In genomic region chr6:166005846-166006592, GRCh38 we compare ENCODE assay signal across 9 cellular contexts.
DNase-seq lines count a peak whose midpoint lies in the region; ATAC-seq and TF ChIP-seq lines count a peak whose summit lies in the region.
"Had no signal": no experiment of that assay in that cellular context is flagged by ENCODE, and none has a peak within 500 bp of the region (broad histone marks: within the 10 kb centered on the region; RNA-seq: fewer than 3 reads in every experiment).

No MANE protein-coding gene starts in this region.

- no peak for ATAC-seq in HG03025 (IDR thresholded peaks at IDR 0.05; ENCODE audit: low FRiP score, unreplicated experiment)
- no peak for ATAC-seq in HG03442 (IDR thresholded peaks at IDR 0.05; ENCODE audit: unreplicated experiment)
- ATAC-seq in GM21381 (IDR thresholded peaks at IDR 0.05; ENCODE audit: unreplicated experiment): no peak

- DNase-seq in COLO829 (ENCODE audit: low spot score) (peak; percentile 87), NCI-H748 treated with DMSO at 0.1 percent for 48 hours (lab: John Stamatoyannopoulos, UW) (peak; percentile 60), fibroblast of mammary gland (ENCODE audit: low read depth) (peak; percentile 80), nucleus accumbens (lab: John Stamatoyannopoulos, UW) (peak in 46 of 56 donors; percentile 13 to 84 (median 59))
- no peak for DNase-seq in NK-92 treated with Interleukin-12 subunit alpha and Interleukin-12 subunit beta, amount 100 ng/mL, for 24 hours (lab: John Stamatoyannopoulos, UW)
- DNase-seq: activated naive CD8-positive, alpha-beta T cell treated with anti-CD3 and anti-CD28 coated beads, Interleukin-2, amount 10 ng/mL, durations not matched to agents 7 days and 5 days had no signal

- peak overlapping the region; percentile 13 for H3K4me3 ChIP-seq in fibroblast of mammary gland (ENCODE audit: control insufficient read depth, low read depth, low read length)

- no peak for TF ChIP-seq CTCF in fibroblast of mammary gland (conservative IDR thresholded peaks at IDR 0.05; ENCODE audit: control insufficient read depth, insufficient read depth, low read depth, low read length)
